In genomic region chr16:8621221-8621571, GRCh38 we compare ENCODE assay signal across 8 cellular contexts. TPM values are rescaled to one million over a fixed set of nuclear protein-coding genes. Genes with fewer than 3 reads are reported as not detected.
DNase-seq lines count a peak whose midpoint lies in the region; ATAC-seq and TF ChIP-seq lines count a peak whose summit lies in the region.

No MANE protein-coding gene starts in this region.

- peaks cover 11% of the 10 kb centered on the region for H3K27me3 ChIP-seq in DOHH2 (ENCODE audit: control insufficient read depth, low read length)
- peaks cover 2% of the 10 kb centered on the region; the same call in 1 of the 2 replicates for H3K27me3 ChIP-seq in PC-3 (ENCODE audit: low read length)
- H3K27me3 ChIP-seq in esophagus (ENCODE audit: control insufficient read depth in 1 of 2, insufficient read depth in 2 of 2, low read length in 2 of 2), result no peaks in the 10 kb centered on the region
- H3K27me3 ChIP-seq in parathyroid adenoma (ENCODE audit: control insufficient read depth, insufficient read depth, low read length), result no peaks in the 10 kb centered on the region

- H3K36me3 ChIP-seq in DOHH2 (ENCODE audit: control insufficient read depth, low read length), result peaks cover 19% of the 10 kb centered on the region
- no peaks in the 10 kb centered on the region for H3K36me3 ChIP-seq in PC-3 (ENCODE audit: low read depth, low read length)
- peaks cover 3 to 7% of the 10 kb centered on the region in 2 donors for H3K36me3 ChIP-seq in esophagus (ENCODE audit: control insufficient read depth in 2 of 2, insufficient read depth in 2 of 2, low read length in 1 of 2)
- no peaks in the 10 kb centered on the region for H3K36me3 ChIP-seq in parathyroid adenoma (ENCODE audit: control insufficient read depth, insufficient read depth, low read length)

- no peak for DNase-seq in PC-3
- no peak for DNase-seq in GOT3 (lab: John Stamatoyannopoulos, UW)
- no peak for DNase-seq in DMS114 treated with DMSO at 0.1 percent for 48 hours (lab: John Stamatoyannopoulos, UW; ENCODE audit: unreplicated experiment)

- H3K4me1 ChIP-seq in DOHH2 (ENCODE audit: control insufficient read depth, low read length) (peaks cover 21% of the 10 kb centered on the region), PC-3 (ENCODE audit: insufficient read depth, low read length) (peaks cover 8% of the 10 kb centered on the region), esophagus (ENCODE audit: control insufficient read depth in 2 of 2, insufficient read depth in 2 of 2, low read length in 1 of 2) (no peaks in the 10 kb centered on the region), parathyroid adenoma (no peaks in the 10 kb centered on the region)

- H3K9ac ChIP-seq in PC-3 (ENCODE audit: low read length) (peak overlapping the region; percentile 90), parathyroid adenoma (no peak overlapping the region)

- H3K9me2 ChIP-seq in DOHH2 (replicated peaks; ENCODE audit: control insufficient read depth, low read length), result no peaks in the 10 kb centered on the region
- H3K9me2 ChIP-seq in PC-3 (replicated peaks; ENCODE audit: low read length), result no peaks in the 10 kb centered on the region

- POLR2A ChIA-PET in PC-3 (lab: Charles Lee; ENCODE audit: unreplicated experiment), result no interaction called here

- H3K27ac ChIP-seq in DOHH2 (ENCODE audit: low read depth, low read length) (no peak overlapping the region), PC-3 (ENCODE audit: low read length) (no peak overlapping the region), esophagus (ENCODE audit: low read depth in 2 of 2, low read length in 1 of 2) (peak overlapping the region in 1 of 2 donors; percentile 80), parathyroid adenoma (no peak overlapping the region)

- peak overlapping the region; percentile 82 for H2AFZ ChIP-seq in PC-3 (ENCODE audit: low read length)
- H2AFZ ChIP-seq in parathyroid adenoma, result peak overlapping the region; percentile 98

- WGBS in esophagus, 2 donors, result 19 to 20% methylated on average over 12 of the region's 12 CpGs

- intact Hi-C loops in PC-3 (cut with micrococcal nuclease), result loop anchor here (5.0 kb wide), 1 partner anchor 54 kb away; no protein-coding TSS in a partner anchor

- H3K79me2 ChIP-seq in DOHH2 (ENCODE audit: control insufficient read depth, low read length) (peaks cover 39% of the 10 kb centered on the region), PC-3 (ENCODE audit: low read length) (peaks cover 26% of the 10 kb centered on the region), parathyroid adenoma (peaks cover 17% of the 10 kb centered on the region)

- ATAC-seq in PC-3 (no peak), GM19467 (IDR thresholded peaks at IDR 0.05; ENCODE audit: unreplicated experiment) (no peak), HG02759 (IDR thresholded peaks at IDR 0.05; ENCODE audit: unreplicated experiment) (no peak)

- H3K4me3 ChIP-seq in DOHH2 (ENCODE audit: low read length) (peak overlapping the region; percentile 93), PC-3 (ENCODE audit: low read length) (peak overlapping the region; percentile 80), esophagus (ENCODE audit: low read depth in 1 of 2, low read length in 2 of 2) (peak overlapping the region; percentile 85 to 88), parathyroid adenoma (ENCODE audit: low read depth, low read length) (peak overlapping the region; percentile 93)

- H3K4me2 ChIP-seq in DOHH2 (ENCODE audit: low read length) (peak overlapping the region; percentile 66), PC-3 (ENCODE audit: low read length) (peak overlapping the region; percentile 87), parathyroid adenoma (ENCODE audit: low read length) (peak overlapping the region; percentile 78)

- TF ChIP-seq CTCF in DOHH2 (IDR thresholded peaks at IDR 0.05; ENCODE audit: low read depth, low read length, poor library complexity, severe bottlenecking) (no peak), PC-3 (conservative IDR thresholded peaks at IDR 0.05; ENCODE audit: low read depth, low read length) (no peak), parathyroid adenoma (IDR thresholded peaks at IDR 0.05) (no peak)

- H3F3A ChIP-seq in DOHH2 (ENCODE audit: control insufficient read depth, insufficient read depth) (no peaks in the 10 kb centered on the region), PC-3 (ENCODE audit: low read length, unreplicated experiment) (no peaks in the 10 kb centered on the region)

- CTCF ChIA-PET in PC-3 (lab: Charles Lee), result no interaction called here

- H4K20me1 ChIP-seq in DOHH2 (ENCODE audit: control insufficient read depth, insufficient read depth, low read depth, low read length) (no peaks in the 10 kb centered on the region), PC-3 (ENCODE audit: low read length) (no peaks in the 10 kb centered on the region)

- BruUV-seq in PC-3 (replicated peaks; lab: Mats Ljungman, UMichigan), result no TSS peak

- H3K9me3 ChIP-seq in DOHH2 (ENCODE audit: control insufficient read depth, insufficient read depth, low read length), result no peaks in the 10 kb centered on the region
- H3K9me3 ChIP-seq in PC-3 (ENCODE audit: low read length), result no peaks in the 10 kb centered on the region
- H3K9me3 ChIP-seq in esophagus (ENCODE audit: control insufficient read depth in 2 of 2, insufficient read depth in 1 of 2, low read depth in 1 of 2, low read length in 1 of 2), result no peaks in the 10 kb centered on the region
- no peaks in the 10 kb centered on the region for H3K9me3 ChIP-seq in parathyroid adenoma (ENCODE audit: control insufficient read depth, low read length)

RNA-seq across cellular contexts. Expression of gene METTL22, which starts 0.3 kb away (rescaled TPM):
- total RNA-seq in PC-3 (2014; rRNA removed), result 14.6 and 17.6 TPM in 2 replicates
- polyA plus RNA-seq in esophagus, result 10 to 100 TPM; 12.3 to 16.6 TPM

RNA-seq across cellular contexts. Expression of gene TMEM114, which starts 30.9 kb away (rescaled TPM):
- not detected in 2 replicates for total RNA-seq in PC-3 (2014; rRNA removed)
- under 1 TPM in 1 of 2 donors, not detected in 1; 0.26 TPM for polyA plus RNA-seq in esophagus

RNA-seq across cellular contexts. Expression of gene ABAT, which starts 53.2 kb away (rescaled TPM):
- total RNA-seq in PC-3 (2014; rRNA removed), result 0.17 and 0.95 TPM in 2 replicates
- polyA plus RNA-seq in esophagus, result 1 to 10 TPM; 4.6 to 9.5 TPM
